14 cellular contexts compared by ENCODE assay signal in genomic region chr14:54208751-54209150, GRCh38.
DNase-seq lines count a peak whose midpoint lies in the region; ATAC-seq and TF ChIP-seq lines count a peak whose summit lies in the region.
"Had no signal": no experiment of that assay in that cellular context is flagged by ENCODE, and none has a peak within 500 bp of the region (broad histone marks: within the 10 kb centered on the region; RNA-seq: fewer than 3 reads in every experiment).

No MANE protein-coding gene starts in this region.

- ATAC-seq in RWPE2 (ENCODE audit: low read depth) = no peak
- ATAC-seq in body of pancreas = no peak
- ATAC-seq: HCT116 had no signal

- H3K36me3 ChIP-seq in GM23248 (ENCODE audit: low read depth) = no peaks in the 10 kb centered on the region
- no peaks in the 10 kb centered on the region for H3K36me3 ChIP-seq in RWPE2 (ENCODE audit: low read depth)
- H3K36me3 ChIP-seq in body of pancreas (replicated peaks in 1 of 2; ENCODE audit: insufficient read depth in 1 of 2, low read depth in 2 of 2) = no peaks in the 10 kb centered on the region

- no peak for TF ChIP-seq POLR2A in body of pancreas (IDR thresholded peaks at IDR 0.05)

- no peak overlapping the region for H2AFZ ChIP-seq in GM23248

- peak overlapping the region in 2 of 3 experiments; percentile 23 to 56 for H3K27ac Mint-ChIP-seq in nephron
- H3K27ac Mint-ChIP-seq: CD4-positive, alpha-beta memory T cell had no signal

- intact Hi-C loops in body of pancreas (cut with DNase I) = no loop called here

- in situ Hi-C loops in GM23248 (cut with MboI) = no loop called here

- DNase-seq in GM23248 (no peak), RWPE2 (ENCODE audit: low spot score) (no peak), dermis blood vessel endothelial cell (peak; percentile 58), body of pancreas (no peak), RPMI8226 (no peak), activated gamma-delta T cell treated with Interleukin-2 at 50 U/mL for 16 hours (no peak)
- DNase-seq: C1 segment of cervical spinal cord; Caco-2; CD4-positive, alpha-beta memory T cell; DMS153; DND-41; H7 had no signal

- H3K36me3 Mint-ChIP-seq in nephron (ENCODE audit: low read depth) = peaks cover 8% of the 10 kb centered on the region
- H3K36me3 Mint-ChIP-seq: CD4-positive, alpha-beta memory T cell had no signal

- no peaks in the 10 kb centered on the region for H4K20me1 ChIP-seq in GM23248 (ENCODE audit: insufficient read depth)

- no peak overlapping the region for H3K4me2 ChIP-seq in GM23248 (ENCODE audit: unreplicated experiment)

- H3K27me3 ChIP-seq in GM23248 (replicated peaks; ENCODE audit: insufficient read depth) (no peaks in the 10 kb centered on the region), RWPE2 (ENCODE audit: insufficient read depth, poor library complexity, severe bottlenecking) (no peaks in the 10 kb centered on the region), body of pancreas (no peaks in the 10 kb centered on the region)

- peaks cover 32% of the 10 kb centered on the region for H3K4me1 Mint-ChIP-seq in nephron
- H3K4me1 Mint-ChIP-seq: CD4-positive, alpha-beta memory T cell had no signal

- no peaks in the 10 kb centered on the region for H3K79me2 ChIP-seq in GM23248 (ENCODE audit: insufficient read depth)

- H3K4me1 ChIP-seq in GM23248 (ENCODE audit: insufficient read depth) (peaks cover 73% of the 10 kb centered on the region), RWPE2 (ENCODE audit: insufficient read depth, poor library complexity, severe bottlenecking) (peaks cover 52% of the 10 kb centered on the region), body of pancreas (no peaks in the 10 kb centered on the region)

- H3F3A ChIP-seq in GM23248 (ENCODE audit: insufficient read depth) = peaks cover 60% of the 10 kb centered on the region

- TF ChIP-seq CTCF in RWPE2 (IDR thresholded peaks at IDR 0.05; ENCODE audit: poor library complexity, severe bottlenecking) (no peak), nephron (IDR thresholded peaks at IDR 0.05; ENCODE audit: unreplicated experiment in 3 of 3) (no peak), body of pancreas (IDR thresholded peaks at IDR 0.05) (no peak)

- H3K9me3 Mint-ChIP-seq in nephron = no peaks in the 10 kb centered on the region

- H3K9me2 ChIP-seq in GM23248 (ENCODE audit: insufficient read depth) = no peaks in the 10 kb centered on the region

- no peaks in the 10 kb centered on the region for H3K9me3 ChIP-seq in GM23248 (ENCODE audit: low read depth)
- peaks cover 5% of the 10 kb centered on the region for H3K9me3 ChIP-seq in RWPE2 (ENCODE audit: severe bottlenecking)
- H3K9me3 ChIP-seq in body of pancreas = no peaks in the 10 kb centered on the region

- no peak overlapping the region for H3K4me3 Mint-ChIP-seq in nephron
- H3K4me3 Mint-ChIP-seq: CD4-positive, alpha-beta memory T cell had no signal

- H3K4me3 ChIP-seq in GM23248 (no peak overlapping the region), RWPE2 (ENCODE audit: severe bottlenecking) (no peak overlapping the region), body of pancreas (no peak overlapping the region)

- H3K27ac ChIP-seq in GM23248 = peak overlapping the region; percentile 97; the same call in 1 of the 2 replicates
- H3K27ac ChIP-seq in RWPE2 (ENCODE audit: poor library complexity, severe bottlenecking) = peak overlapping the region; percentile 81
- no peak overlapping the region for H3K27ac ChIP-seq in body of pancreas

- 83 to 89% methylated on average over 2 of the region's 2 CpGs for WGBS in GM23248 (ENCODE audit: low coverage in 1 of 2, low lambda C conversion rate in 2 of 2, missing lambda C conversion rate in 2 of 2), 2 experiments
- WGBS in body of pancreas, 2 donors = 22 to 33% methylated on average over 2 of the region's 2 CpGs

- H3K27me3 Mint-ChIP-seq in nephron (ENCODE audit: low read depth) = no peaks in the 10 kb centered on the region

- H3K9ac ChIP-seq in GM23248 = no peak overlapping the region

Comparison
In these comparisons a context has a peak if more than half of its experiments do, and no peak if none do; other contexts are left out.
1. H3K27ac ChIP-seq: peak in GM23248 (single experiment) and RWPE2 (single experiment); none in body of pancreas (0 of 4).